8 cellular contexts compared by ENCODE assay signal in genomic region chr3:15055019-15055557, GRCh38. TPM values are rescaled to one million over a fixed set of nuclear protein-coding genes. Genes with fewer than 3 reads are reported as not detected.
DNase-seq lines count a peak whose midpoint lies in the region; ATAC-seq and TF ChIP-seq lines count a peak whose summit lies in the region.

No MANE protein-coding gene starts in this region.

- dilution Hi-C loops in IMR-90 (cut with HindIII; ENCODE audit: low sequenced_read_pairs, unreplicated experiment) = no loop called here

- H3K27me3 Mint-ChIP-seq in activated naive CD4-positive, alpha-beta T cell treated with anti-CD3 and anti-CD28 coated beads, Interleukin-2, amount 50 U/mL, for 24 hours = no peaks in the 10 kb centered on the region

- DNase-seq in IMR-90 (peak; percentile 59), mesendoderm (no peak), NCI-H1105 treated with DMSO at 0.1 percent for 48 hours (lab: John Stamatoyannopoulos, UW) (no peak), posterior vena cava (ENCODE audit: low spot score) (no peak)
- DNase-seq in stimulated activated CD8-positive, alpha-beta memory T cell treated with anti-CD3 and anti-CD28 coated beads, Interleukin-12 subunit alpha, Interleukin-12 subunit beta, amount 100 ng/mL, for 1 hour (ENCODE audit: low read depth) = peak; percentile 25

- H3K36me3 ChIP-seq in IMR-90 (ENCODE audit: control insufficient read depth, insufficient read depth, low read length) = peaks cover 39% of the 10 kb centered on the region
- peaks cover 9% of the 10 kb centered on the region for H3K36me3 ChIP-seq in mesendoderm (ENCODE audit: control insufficient read depth, insufficient read depth, low read length)

- no peak overlapping the region for H3K18ac ChIP-seq in IMR-90 (ENCODE audit: low read depth, low read length)
- H3K18ac ChIP-seq in mesendoderm (ENCODE audit: low read length) = no peak overlapping the region

- peaks cover 3% of the 10 kb centered on the region; the same call in 1 of the 2 replicates for H3K4me1 ChIP-seq in IMR-90 (ENCODE audit: control insufficient read depth, insufficient read depth, low read length)
- no peaks in the 10 kb centered on the region for H3K4me1 ChIP-seq in mesendoderm (ENCODE audit: control insufficient read depth, low read depth, low read length)

- H4K5ac ChIP-seq in IMR-90 (ENCODE audit: low read depth, low read length) (no peak overlapping the region), mesendoderm (ENCODE audit: low read length) (no peak overlapping the region)

- ATAC-seq in GM19438 (IDR thresholded peaks at IDR 0.05; ENCODE audit: low read depth, unreplicated experiment) (peak; percentile 36), IMR-90 (ENCODE audit: low read depth) (peak; percentile 33), GM21367 (IDR thresholded peaks at IDR 0.05; ENCODE audit: unreplicated experiment) (no peak)

- CTCF ChIA-PET in IMR-90 (lab: Yijun Ruan, JAX) = no interaction called here

- H3K36me3 Mint-ChIP-seq in activated naive CD4-positive, alpha-beta T cell treated with anti-CD3 and anti-CD28 coated beads, Interleukin-2, amount 50 U/mL, for 24 hours = peaks cover 9% of the 10 kb centered on the region

- H3K9me3 ChIP-seq in IMR-90 (ENCODE audit: control insufficient read depth, insufficient read depth, low read length) = no peaks in the 10 kb centered on the region

- H2BK5ac ChIP-seq in IMR-90 (ENCODE audit: low read depth, low read length, poor library complexity, severe bottlenecking) (no peak overlapping the region), mesendoderm (ENCODE audit: low read length) (no peak overlapping the region)

- intact Hi-C loops in IMR-90 (cut with micrococcal nuclease) (no loop called here), posterior vena cava (cut with DNase I) (no loop called here)

- H3K9me1 ChIP-seq in IMR-90 (ENCODE audit: insufficient read depth, low read length) = no peaks in the 10 kb centered on the region

- no peak for TF ChIP-seq CTCF in IMR-90 (conservative IDR thresholded peaks at IDR 0.05; ENCODE audit: low read depth, low read length)

- peak overlapping the region; percentile 24 for H3K4me3 Mint-ChIP-seq in activated naive CD4-positive, alpha-beta T cell treated with anti-CD3 and anti-CD28 coated beads, Interleukin-2, amount 50 U/mL, for 24 hours

- H3K4me3 ChIP-seq in IMR-90 (ENCODE audit: insufficient read depth, low read depth, low read length) (no peak overlapping the region), mesendoderm (ENCODE audit: low read length) (no peak overlapping the region)

- no peaks in the 10 kb centered on the region for H3K27me3 ChIP-seq in IMR-90 (ENCODE audit: control insufficient read depth, insufficient read depth, low read length)
- H3K27me3 ChIP-seq in mesendoderm (ENCODE audit: insufficient read depth, low read length, poor library complexity) = no peaks in the 10 kb centered on the region

- H3K23ac ChIP-seq in IMR-90 (ENCODE audit: low read depth, low read length) (no peak overlapping the region), mesendoderm (ENCODE audit: low read length) (no peak overlapping the region)

- H3K79me1 ChIP-seq in IMR-90 (ENCODE audit: low read depth in 1 of 2, low read length in 2 of 2) (peaks cover 54% of the 10 kb centered on the region in 2 experiments), mesendoderm (ENCODE audit: low read length) (peaks cover 19% of the 10 kb centered on the region)

- POLR2A ChIA-PET in IMR-90 (lab: Charles Lee; ENCODE audit: unreplicated experiment) = no interaction called here

- H3K79me2 ChIP-seq in mesendoderm (ENCODE audit: control insufficient read depth, insufficient read depth, low read length) = peaks cover 17% of the 10 kb centered on the region

- H2AK5ac ChIP-seq in IMR-90 (ENCODE audit: low read depth, low read length) (no peak overlapping the region; the same call in 1 of the 2 replicates), mesendoderm (ENCODE audit: low read length) (no peak overlapping the region)

- no peaks in the 10 kb centered on the region for H3K9me3 Mint-ChIP-seq in activated naive CD4-positive, alpha-beta T cell treated with anti-CD3 and anti-CD28 coated beads, Interleukin-2, amount 50 U/mL, for 24 hours

- H3K9ac ChIP-seq in IMR-90 (ENCODE audit: low read depth, low read length) (no peak overlapping the region), mesendoderm (ENCODE audit: low read length) (no peak overlapping the region)

- H3K56ac ChIP-seq in IMR-90 (ENCODE audit: extremely low read depth, insufficient read depth, low read length) (no peak overlapping the region), mesendoderm (ENCODE audit: low read length) (no peak overlapping the region)

- H3K14ac ChIP-seq in IMR-90 (replicated peaks; ENCODE audit: low read depth, low read length) = no peak overlapping the region

- no TSS peak for BruUV-seq in IMR-90 (replicated peaks; lab: Mats Ljungman, UMichigan)

- no peak overlapping the region for H3K4me2 ChIP-seq in IMR-90 (ENCODE audit: low read depth, low read length)
- no peak overlapping the region for H3K4me2 ChIP-seq in mesendoderm (ENCODE audit: low read length)

- H2BK20ac ChIP-seq in IMR-90 (ENCODE audit: low read depth, low read length) = no peak overlapping the region

- H2AFZ ChIP-seq in IMR-90 (replicated peaks; ENCODE audit: low read length, poor library complexity) = no peak overlapping the region

- TF ChIP-seq POLR2A in IMR-90 (IDR thresholded peaks at IDR 0.05; ENCODE audit: low read depth, low read length) = no peak

- H3K27ac Mint-ChIP-seq in activated naive CD4-positive, alpha-beta T cell treated with anti-CD3 and anti-CD28 coated beads, Interleukin-2, amount 50 U/mL, for 24 hours = peak overlapping the region; percentile 79

- no peak overlapping the region for H4K91ac ChIP-seq in IMR-90 (ENCODE audit: insufficient read depth, low read depth, low read length)

- H2BK15ac ChIP-seq in IMR-90 (ENCODE audit: low read depth, low read length) = no peak overlapping the region
- H2BK15ac ChIP-seq in mesendoderm (replicated peaks; ENCODE audit: low read depth) = no peak overlapping the region

- peaks cover 62% of the 10 kb centered on the region for H3K4me1 Mint-ChIP-seq in activated naive CD4-positive, alpha-beta T cell treated with anti-CD3 and anti-CD28 coated beads, Interleukin-2, amount 50 U/mL, for 24 hours

- in situ Hi-C loops in IMR-90 (cut with MboI; ENCODE audit: low sequenced_read_pairs) = no loop called here

- no peak overlapping the region for H4K8ac ChIP-seq in IMR-90 (ENCODE audit: low read depth in 2 of 2, low read length in 2 of 2)
- H4K8ac ChIP-seq in mesendoderm (ENCODE audit: low read depth, low read length) = no peak overlapping the region

- WGBS in IMR-90 (ENCODE audit: extremely low coverage in 2 of 2, insufficient read length in 1 of 2), 2 experiments = no CpG with 5 or more reads among the region's 8 CpGs
- no CpG with 5 or more reads among the region's 8 CpGs for WGBS in mesendoderm (ENCODE audit: extremely low coverage, insufficient coverage, low lambda C conversion rate)

- H2BK120ac ChIP-seq in IMR-90 (ENCODE audit: low read depth, low read length) (no peak overlapping the region), mesendoderm (ENCODE audit: low read depth, low read length) (no peak overlapping the region)

- peaks cover 16% of the 10 kb centered on the region for H4K20me1 ChIP-seq in IMR-90 (ENCODE audit: insufficient read depth, low read length)

- H2AK9ac ChIP-seq in IMR-90 (replicated peaks; ENCODE audit: low read depth, low read length, poor library complexity) = no peak overlapping the region

- H3K4ac ChIP-seq in IMR-90 (ENCODE audit: low read depth, low read length) = no peak overlapping the region
- H3K4ac ChIP-seq in mesendoderm (ENCODE audit: low read depth, low read length) = no peak overlapping the region

- H3K27ac ChIP-seq in IMR-90 (ENCODE audit: insufficient read depth, low read length) (no peak overlapping the region), mesendoderm (ENCODE audit: low read depth, low read length) (no peak overlapping the region)

- TF ChIP-seq RAD21 in IMR-90 (IDR thresholded peaks at IDR 0.05; ENCODE audit: low read length) = no peak

TF ChIP-seq in IMR-90, 13 proteins besides CTCF, POLR2A, EP300 and RAD21:
- TF ChIP-seq CHD1 (IDR thresholded peaks at IDR 0.05; ENCODE audit: low read depth, low read length) (no peak), RCOR1 (IDR thresholded peaks at IDR 0.05; ENCODE audit: insufficient replicate concordance, low read length) (no peak), NFE2L2 (IDR thresholded peaks at IDR 0.05; ENCODE audit: low read depth, low read length) (no peak), CEBPB (IDR thresholded peaks at IDR 0.05; ENCODE audit: low read depth, low read length) (no peak), MAFK (IDR thresholded peaks at IDR 0.05; ENCODE audit: low read depth, low read length) (no peak), USF2 (IDR thresholded peaks at IDR 0.05; ENCODE audit: low read depth, low read length) (no peak), MAZ (IDR thresholded peaks at IDR 0.05; ENCODE audit: borderline replicate concordance, low read depth, low read length) (no peak), SMC3 (IDR thresholded peaks at IDR 0.05; ENCODE audit: low read depth, low read length) (no peak)

RNA-seq across cellular contexts. Expression of gene MRPS25, which starts 10.0 kb away (rescaled TPM):
- total RNA-seq in IMR-90 (2012; rRNA removed) (9.0 and 9.7 TPM in 2 replicates), posterior vena cava (10 to 100 TPM; 29.7 to 34.4 TPM)
- 20.3 and 20.8 TPM in 2 replicates for polyA plus RNA-seq in IMR-90 (2012; rRNA removed)
- 9.8 and 26.9 TPM in 2 replicates for polyA plus RNA-seq in IMR-90 (2012; cell fraction: cytosol; rRNA removed)
- 90.6 and 220 TPM in 2 replicates for polyA plus RNA-seq in IMR-90 (2012; cell fraction: nucleus; rRNA removed; ENCODE audit: low replicate concordance)
- polyA plus RNA-seq in mesendoderm (2013, experiment 1 of 2) = 28.8 TPM
- 27.1 TPM for polyA plus RNA-seq in mesendoderm (2013, experiment 2 of 2)

RNA-seq across cellular contexts. Expression of gene RBSN, which starts 43.9 kb away (rescaled TPM):
- total RNA-seq in IMR-90 (2012; rRNA removed) = 32.2 and 33.7 TPM in 2 replicates
- polyA plus RNA-seq in IMR-90 (2012; rRNA removed) = 7.9 and 8.7 TPM in 2 replicates
- polyA plus RNA-seq in IMR-90 (2012; cell fraction: cytosol; rRNA removed) = 3.6 and 4.1 TPM in 2 replicates
- 12.3 and 18.6 TPM in 2 replicates for polyA plus RNA-seq in IMR-90 (2012; cell fraction: nucleus; rRNA removed; ENCODE audit: low replicate concordance)
- 11.2 TPM for polyA plus RNA-seq in mesendoderm (2013, experiment 1 of 2)
- 10.6 TPM for polyA plus RNA-seq in mesendoderm (2013, experiment 2 of 2)
- total RNA-seq in posterior vena cava = 10 to 100 TPM; 28.8 to 30.3 TPM

Comparison
In these comparisons a context has a peak if more than half of its experiments do, and no peak if none do; other contexts are left out.
1. DNase-seq: peak in IMR-90 (single experiment) and stimulated activated CD8-positive, alpha-beta memory T cell treated with anti-CD3 and anti-CD28 coated beads, Interleukin-12 subunit alpha, Interleukin-12 subunit beta, amount 100 ng/mL, for 1 hour (single experiment); none in mesendoderm (single experiment), NCI-H1105 treated with DMSO at 0.1 percent for 48 hours (single experiment) and posterior vena cava (single experiment).